ENCODE assay signal across 19 cellular contexts in the genomic region with DNA sequence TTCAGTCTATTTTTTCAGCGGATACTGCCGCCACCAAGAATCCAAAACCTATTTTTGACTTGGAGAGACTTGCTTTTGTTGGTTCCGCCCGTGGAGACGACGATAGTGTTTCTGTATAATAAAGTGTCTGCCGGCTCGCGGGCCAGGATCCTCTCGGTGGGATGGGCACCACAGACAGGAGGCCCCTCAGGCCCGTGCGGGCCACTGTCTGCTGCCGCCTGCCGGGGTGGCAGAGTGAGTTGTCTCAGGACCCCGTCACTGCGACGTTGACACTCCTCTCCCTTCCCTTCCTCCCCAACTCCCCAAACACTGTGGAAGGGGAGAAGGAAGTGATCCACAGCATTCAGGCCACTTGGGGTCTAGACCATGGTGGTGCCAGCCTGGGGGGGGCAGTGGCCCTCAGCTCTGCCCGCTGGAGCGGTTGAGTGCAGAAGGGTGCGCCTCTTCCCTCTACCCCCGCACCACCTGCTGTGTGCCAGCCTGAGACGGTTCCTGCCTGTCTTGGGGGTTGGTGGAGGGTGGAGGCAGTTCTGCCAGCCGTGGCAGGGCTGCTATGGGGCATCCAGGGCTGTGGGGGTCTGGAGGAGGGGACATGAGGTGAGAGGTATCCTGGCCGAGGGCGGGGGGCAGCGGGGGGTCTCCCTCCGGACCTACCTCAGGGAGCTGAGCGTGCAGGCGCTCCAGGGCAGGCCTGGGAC. TPM values are rescaled to one million over a fixed set of nuclear protein-coding genes. Genes with fewer than 3 reads are reported as not detected.
DNase-seq lines count a peak whose midpoint lies in the region; ATAC-seq and TF ChIP-seq lines count a peak whose summit lies in the region.
"Had no signal": no experiment of that assay in that cellular context is flagged by ENCODE, and none has a peak within 500 bp of the region (broad histone marks: within the 10 kb centered on the region; RNA-seq: fewer than 3 reads in every experiment).

No MANE protein-coding gene starts in this region.

- peak; percentile 6 for ATAC-seq in CD4-positive, alpha-beta T cell (ENCODE audit: poor library complexity)
- no peak for ATAC-seq in esophagus mucosa
- ATAC-seq in activated naive CD8-positive, alpha-beta T cell treated with anti-CD3 and anti-CD28 coated beads, Interleukin-2, amount 50 U/mL, for 24 hours: no peak
- ATAC-seq: activated T-helper 17 cell treated with anti-CD3 and anti-CD28 coated beads, Interleukin-2, amount 50 U/mL, for 72 hours had no signal

- TF ChIP-seq CTCF in CD4-positive, alpha-beta T cell (IDR thresholded peaks at IDR 0.05): no peak
- no peak for TF ChIP-seq CTCF in coronary artery (IDR thresholded peaks at IDR 0.05)

- peaks cover 32 to 84% (median 72%) of the 10 kb centered on the region in 3 donors for H3K4me1 ChIP-seq in skeletal muscle tissue (ENCODE audit: control insufficient read depth in 3 of 3, insufficient read depth in 3 of 3, low read length in 3 of 3)
- H3K4me1 ChIP-seq: upper lobe of left lung had no signal

- peak overlapping the region; percentile 96 for H3K27ac Mint-ChIP-seq in CD4-positive, alpha-beta T cell
- H3K27ac Mint-ChIP-seq in activated naive CD8-positive, alpha-beta T cell treated with anti-CD3 and anti-CD28 coated beads, Interleukin-2, amount 50 U/mL, for 24 hours: no peak overlapping the region
- H3K27ac Mint-ChIP-seq: activated naive CD8-positive, alpha-beta T cell; activated T-helper 17 cell treated with anti-CD3 and anti-CD28 coated beads, Interleukin-2, amount 50 U/mL, for 72 hours; stimulated activated naive CD8-positive, alpha-beta T cell treated with anti-CD3 and anti-CD28 coated beads, Interleukin-15, Interleukin-2, amounts not matched to agents 100 ng/mL and 50 ng/mL, for 24 hours had no signal

- DNase-seq in CD4-positive, alpha-beta T cell: no peak
- no peak for DNase-seq in coronary artery (ENCODE audit: low spot score)
- DNase-seq in germinal center (ENCODE audit: low spot score): no peak
- no peak for DNase-seq in activated naive CD8-positive, alpha-beta T cell treated with anti-CD3 and anti-CD28 coated beads, Interleukin-2, amount 50 U/mL, for 24 hours
- DNase-seq: activated CD4-positive, alpha-beta T cell treated with anti-CD3 and anti-CD28 coated beads for 48 hours; MG63; NCI-H1694; NCI-H69; SHP77 treated with DMSO at 0.1 percent for 48 hours; stimulated activated CD4-positive, alpha-beta T cell treated with anti-CD3 and anti-CD28 coated beads, Interleukin-2, amount 100 ng/mL, for 48 hours had no signal

- TF ChIP-seq POLR2A in GM19193 (IDR thresholded peaks at IDR 0.05; ENCODE audit: extremely low read depth, insufficient read depth, insufficient read length): peak; percentile 32

- peak overlapping the region; percentile 65 for H3K4me3 Mint-ChIP-seq in CD4-positive, alpha-beta T cell
- H3K4me3 Mint-ChIP-seq in activated naive CD8-positive, alpha-beta T cell treated with anti-CD3 and anti-CD28 coated beads, Interleukin-2, amount 50 U/mL, for 24 hours: no peak overlapping the region
- H3K4me3 Mint-ChIP-seq: activated naive CD8-positive, alpha-beta T cell; activated T-helper 17 cell treated with anti-CD3 and anti-CD28 coated beads, Interleukin-2, amount 50 U/mL, for 72 hours; stimulated activated naive CD8-positive, alpha-beta T cell treated with anti-CD3 and anti-CD28 coated beads, Interleukin-15, Interleukin-2, amounts not matched to agents 100 ng/mL and 50 ng/mL, for 24 hours had no signal

- CTCF ChIA-PET in CD4-positive, alpha-beta T cell (lab: Charles Lee): no interaction called here

- intact Hi-C loops in CD4-positive, alpha-beta T cell (cut with DNase I, micrococcal nuclease): no loop called here

- no peaks in the 10 kb centered on the region for H3K27me3 Mint-ChIP-seq in CD4-positive, alpha-beta T cell
- no peaks in the 10 kb centered on the region for H3K27me3 Mint-ChIP-seq in activated naive CD8-positive, alpha-beta T cell treated with anti-CD3 and anti-CD28 coated beads, Interleukin-2, amount 50 U/mL, for 24 hours
- H3K27me3 Mint-ChIP-seq: activated naive CD8-positive, alpha-beta T cell; activated T-helper 17 cell treated with anti-CD3 and anti-CD28 coated beads, Interleukin-2, amount 50 U/mL, for 72 hours; stimulated activated naive CD8-positive, alpha-beta T cell treated with anti-CD3 and anti-CD28 coated beads, Interleukin-15, Interleukin-2, amounts not matched to agents 100 ng/mL and 50 ng/mL, for 24 hours had no signal

- no peaks in the 10 kb centered on the region for H3K27me3 ChIP-seq in CD4-positive, alpha-beta T cell (ENCODE audit: control insufficient read depth, insufficient read depth, low read length)
- no peaks in the 10 kb centered on the region for H3K27me3 ChIP-seq in skeletal muscle tissue (ENCODE audit: control insufficient read depth in 3 of 3, insufficient read depth in 3 of 3, low read length in 3 of 3)
- H3K27me3 ChIP-seq: hepatocyte, MG63, ovary, upper lobe of left lung had no signal

- H3K36me3 ChIP-seq in skeletal muscle tissue (ENCODE audit: control insufficient read depth in 3 of 3, insufficient read depth in 3 of 3, low read length in 3 of 3): peaks cover 35 to 50% (median 40%) of the 10 kb centered on the region in 3 donors
- H3K36me3 ChIP-seq: ovary had no signal

- H3K9me3 ChIP-seq in CD4-positive, alpha-beta T cell (ENCODE audit: control insufficient read depth, low read length): no peaks in the 10 kb centered on the region
- no peaks in the 10 kb centered on the region for H3K9me3 ChIP-seq in skeletal muscle tissue (ENCODE audit: control insufficient read depth in 3 of 3, low read length in 3 of 3)
- H3K9me3 ChIP-seq: MG63, ovary, upper lobe of left lung had no signal

- peak overlapping the region in 1 of 3 donors; percentile 69 for H3K9ac ChIP-seq in skeletal muscle tissue (ENCODE audit: low read depth in 1 of 3, low read length in 3 of 3)

- POLR2A ChIA-PET in CD4-positive, alpha-beta T cell (lab: Charles Lee): interaction anchor here (1.0 to 5.5 kb wide), 6 partner anchors 11 to 26 kb away, joined by 3 to 46 read pairs (median 6); no protein-coding TSS in a partner anchor

- H3K36me3 Mint-ChIP-seq in CD4-positive, alpha-beta T cell (ENCODE audit: low read depth): peaks cover 75% of the 10 kb centered on the region
- H3K36me3 Mint-ChIP-seq in activated naive CD8-positive, alpha-beta T cell treated with anti-CD3 and anti-CD28 coated beads, Interleukin-2, amount 50 U/mL, for 24 hours (ENCODE audit: low read depth): peaks cover 23% of the 10 kb centered on the region

- peaks cover 30% of the 10 kb centered on the region for H3K4me1 Mint-ChIP-seq in CD4-positive, alpha-beta T cell (ENCODE audit: low read depth)
- H3K4me1 Mint-ChIP-seq in activated naive CD8-positive, alpha-beta T cell treated with anti-CD3 and anti-CD28 coated beads, Interleukin-2, amount 50 U/mL, for 24 hours: peaks cover 9% of the 10 kb centered on the region

- peak overlapping the region; percentile 30 for H3K4me3 ChIP-seq in coronary artery
- no peak overlapping the region for H3K4me3 ChIP-seq in skeletal muscle tissue (ENCODE audit: low read length in 3 of 3)
- H3K4me3 ChIP-seq: hepatocyte, MG63, ovary, upper lobe of left lung had no signal

- H3K27ac ChIP-seq in CD4-positive, alpha-beta T cell (ENCODE audit: low read depth, low read length): no peak overlapping the region
- H3K27ac ChIP-seq in coronary artery (peak overlapping the region; percentile 55 to 80), skeletal muscle tissue (ENCODE audit: low read depth, low read length) (peak overlapping the region; percentile 30)
- H3K27ac ChIP-seq: hepatocyte, upper lobe of left lung had no signal

- H3K9me3 Mint-ChIP-seq in CD4-positive, alpha-beta T cell: no peaks in the 10 kb centered on the region
- no peaks in the 10 kb centered on the region for H3K9me3 Mint-ChIP-seq in activated naive CD8-positive, alpha-beta T cell treated with anti-CD3 and anti-CD28 coated beads, Interleukin-2, amount 50 U/mL, for 24 hours
- H3K9me3 Mint-ChIP-seq: activated T-helper 17 cell treated with anti-CD3 and anti-CD28 coated beads, Interleukin-2, amount 50 U/mL, for 72 hours; stimulated activated naive CD8-positive, alpha-beta T cell treated with anti-CD3 and anti-CD28 coated beads, Interleukin-15, Interleukin-2, amounts not matched to agents 100 ng/mL and 50 ng/mL, for 24 hours had no signal

RNA-seq across cellular contexts. Expression of a gene that starts 17.5 kb away (rescaled TPM):
- 100 to 1,000 TPM; 604 to 645 TPM for total RNA-seq in CD4-positive, alpha-beta T cell
- total RNA-seq in skeletal muscle tissue (60.0 TPM), esophagus mucosa (12.3 TPM)

RNA-seq across cellular contexts. Expression of a gene that starts 57.6 kb away (rescaled TPM):
- total RNA-seq in CD4-positive, alpha-beta T cell: 10 to 100 TPM; 58.8 to 60.7 TPM
- total RNA-seq in skeletal muscle tissue: 18.3 TPM
- 22.8 TPM for total RNA-seq in esophagus mucosa
